ENCODE assay signal across 8 cellular contexts in genomic region chr17:47204722-47205418, GRCh38. TPM values are rescaled to one million over a fixed set of nuclear protein-coding genes. Genes with fewer than 3 reads are reported as not detected.
DNase-seq lines count a peak whose midpoint lies in the region; ATAC-seq lines count a peak whose summit lies in the region.

No MANE protein-coding gene starts in this region.

- H3K36me3 ChIP-seq in naive thymus-derived CD4-positive, alpha-beta T cell (ENCODE audit: control insufficient read depth in 2 of 3, insufficient read depth in 3 of 3, low read length in 3 of 3) = no peaks in the 10 kb centered on the region

- intact Hi-C loops in naive thymus-derived CD4-positive, alpha-beta T cell (cut with micrococcal nuclease) = loop anchor here (1.0 kb wide), 3 partner anchors 13 to 119 kb away; partner anchors contain the start of gene CDC27 (in 2 of the 2)

- H3K27me3 Mint-ChIP-seq in T-helper 17 cell = no peaks in the 10 kb centered on the region
- no peaks in the 10 kb centered on the region for H3K27me3 Mint-ChIP-seq in effector memory CD8-positive, alpha-beta T cell
- no peaks in the 10 kb centered on the region for H3K27me3 Mint-ChIP-seq in naive thymus-derived CD4-positive, alpha-beta T cell

- H3K4me1 ChIP-seq in naive thymus-derived CD4-positive, alpha-beta T cell (ENCODE audit: control insufficient read depth in 2 of 2, insufficient read depth in 2 of 2, low read length in 2 of 2) = peaks cover 31 to 36% of the 10 kb centered on the region in 2 donors

- POLR2A ChIA-PET in naive thymus-derived CD4-positive, alpha-beta T cell (lab: Charles Lee) = interaction anchor here (0.6 to 3.2 kb wide), 4 partner anchors 15 to 119 kb away, joined by 3 to 17 read pairs (median 6); partner anchors contain the start of genes CDC27 and EFCAB13

- peak overlapping the region; percentile 97 for H3K27ac Mint-ChIP-seq in T-helper 17 cell
- peak overlapping the region; percentile 57 to 95 for H3K27ac Mint-ChIP-seq in effector memory CD8-positive, alpha-beta T cell
- peak overlapping the region; percentile 87 to 94 (median 93) for H3K27ac Mint-ChIP-seq in naive thymus-derived CD4-positive, alpha-beta T cell

- CTCF ChIA-PET in naive thymus-derived CD4-positive, alpha-beta T cell (lab: Charles Lee) = interaction anchor here (0.9 kb wide), 1 partner anchor 112 kb away, joined by 4 read pairs; no protein-coding TSS in a partner anchor

- H3K27ac ChIP-seq in naive thymus-derived CD4-positive, alpha-beta T cell (ENCODE audit: low read depth, low read length) = peak overlapping the region; percentile 80

- peak; percentile 20 to 26 for DNase-seq in activated CD4-positive, alpha-beta T cell treated with anti-CD3 and anti-CD28 coated beads for 4 hours
- DNase-seq in activated CD4-positive, alpha-beta T cell treated with anti-CD3 and anti-CD28 coated beads, Interleukin-2, amount 50 U/mL, for 4 hours = no peak
- DNase-seq in T-helper 17 cell (no peak), NCI-H2107 treated with DMSO at 0.1 percent for 48 hours (lab: John Stamatoyannopoulos, UW; ENCODE audit: unreplicated experiment) (no peak)
- DNase-seq in effector memory CD8-positive, alpha-beta T cell = peak in 2 of 3 experiments; percentile 18 to 42
- DNase-seq in naive thymus-derived CD4-positive, alpha-beta T cell = peak in 7 of 9 donors; percentile 2 to 37 (median 21)
- DNase-seq in effector CD8-positive, alpha-beta T cell (lab: John Stamatoyannopoulos, UW) = no peak

- no peaks in the 10 kb centered on the region for H3K27me3 ChIP-seq in naive thymus-derived CD4-positive, alpha-beta T cell (ENCODE audit: control insufficient read depth in 2 of 2, insufficient read depth in 2 of 2, low read length in 2 of 2)

- no peaks in the 10 kb centered on the region for H3K9me3 ChIP-seq in T-helper 17 cell (ENCODE audit: control insufficient read depth, low read length, poor library complexity, severe bottlenecking)
- H3K9me3 ChIP-seq in naive thymus-derived CD4-positive, alpha-beta T cell (ENCODE audit: control insufficient read depth in 2 of 3, low read length in 3 of 3) = no peaks in the 10 kb centered on the region

- peak; percentile 37 for ATAC-seq in HG03108 (IDR thresholded peaks at IDR 0.05; ENCODE audit: unreplicated experiment)
- peak; percentile 76 for ATAC-seq in T-helper 17 cell
- ATAC-seq in effector memory CD8-positive, alpha-beta T cell (replicated peaks) = peak; percentile 66
- peak; percentile 70 for ATAC-seq in naive thymus-derived CD4-positive, alpha-beta T cell

- no peaks in the 10 kb centered on the region for H3K9me3 Mint-ChIP-seq in effector memory CD8-positive, alpha-beta T cell
- H3K9me3 Mint-ChIP-seq in naive thymus-derived CD4-positive, alpha-beta T cell = no peaks in the 10 kb centered on the region

- H3K36me3 Mint-ChIP-seq in T-helper 17 cell (ENCODE audit: low read depth) = no peaks in the 10 kb centered on the region
- H3K36me3 Mint-ChIP-seq in effector memory CD8-positive, alpha-beta T cell (ENCODE audit: insufficient read depth) = no peaks in the 10 kb centered on the region
- peaks cover 0 to 4% (median 0%) of the 10 kb centered on the region in 5 donors for H3K36me3 Mint-ChIP-seq in naive thymus-derived CD4-positive, alpha-beta T cell

- peak overlapping the region; percentile 88 for H3K4me3 Mint-ChIP-seq in T-helper 17 cell
- H3K4me3 Mint-ChIP-seq in effector memory CD8-positive, alpha-beta T cell = peak overlapping the region; percentile 76 to 83
- peak overlapping the region; percentile 56 to 85 (median 79) for H3K4me3 Mint-ChIP-seq in naive thymus-derived CD4-positive, alpha-beta T cell

- H3K4me1 Mint-ChIP-seq in T-helper 17 cell = peaks cover 45% of the 10 kb centered on the region
- peaks cover 40 to 52% of the 10 kb centered on the region in 2 donors for H3K4me1 Mint-ChIP-seq in effector memory CD8-positive, alpha-beta T cell (ENCODE audit: low read depth in 2 of 2)
- peaks cover 34 to 65% (median 57%) of the 10 kb centered on the region in 7 donors for H3K4me1 Mint-ChIP-seq in naive thymus-derived CD4-positive, alpha-beta T cell

- peak overlapping the region; percentile 30 for H3K4me3 ChIP-seq in naive thymus-derived CD4-positive, alpha-beta T cell (ENCODE audit: low read length)

RNA-seq across cellular contexts. Expression of gene MYL4, which starts 4.3 kb away (rescaled TPM):
- total RNA-seq in T-helper 17 cell = not detected
- total RNA-seq in naive thymus-derived CD4-positive, alpha-beta T cell = not detected
- polyA plus RNA-seq in naive thymus-derived CD4-positive, alpha-beta T cell = not detected

RNA-seq across cellular contexts. Expression of gene CDC27, which starts 15.8 kb away (rescaled TPM):
- total RNA-seq in T-helper 17 cell = 10 to 100 TPM; 50.1 to 61.6 TPM
- 10 to 100 TPM; 47.4 to 98.3 (median 67.2) TPM for total RNA-seq in naive thymus-derived CD4-positive, alpha-beta T cell
- polyA plus RNA-seq in naive thymus-derived CD4-positive, alpha-beta T cell = 10 to 100 TPM; 63.4 to 85.5 TPM

RNA-seq across cellular contexts. Expression of gene ITGB3, which starts 48.8 kb away (rescaled TPM):
- total RNA-seq in T-helper 17 cell = 100 to 1,000 TPM in 1 of 2 donors, 1 to 10 TPM in 1; 7.8 to 283 TPM
- total RNA-seq in naive thymus-derived CD4-positive, alpha-beta T cell = 1 to 10 TPM in 1 of 5 experiments, under 1 TPM in 2, not detected in 2; 0.41 to 6.4 (median 0.56) TPM
- not detected for polyA plus RNA-seq in naive thymus-derived CD4-positive, alpha-beta T cell

Comparison
In these comparisons a context has a peak if more than half of its experiments do, and no peak if none do; other contexts are left out.
1. DNase-seq: peak in activated CD4-positive, alpha-beta T cell treated with anti-CD3 and anti-CD28 coated beads for 4 hours (2 of 2), effector memory CD8-positive, alpha-beta T cell (2 of 3) and naive thymus-derived CD4-positive, alpha-beta T cell (7 of 9); none in activated CD4-positive, alpha-beta T cell treated with anti-CD3 and anti-CD28 coated beads, Interleukin-2, amount 50 U/mL, for 4 hours (0 of 2), T-helper 17 cell (0 of 3), NCI-H2107 treated with DMSO at 0.1 percent for 48 hours (single experiment) and effector CD8-positive, alpha-beta T cell (single experiment).
2. Peak in every context shown above with its lines, with median percentiles within 50 percentile points of each other: ATAC-seq, H3K27ac Mint-ChIP-seq and H3K4me3 Mint-ChIP-seq.